Comparison of ENCODE assay signal across 26 cellular contexts in genomic region chrX:149499766-149500165, GRCh38. TPM values are rescaled to one million over a fixed set of nuclear protein-coding genes. Genes with fewer than 3 reads are reported as not detected.
"Had no signal": no experiment of that assay in that cellular context is flagged by ENCODE, and none has a peak within 500 bp of the region (broad histone marks: within the 10 kb centered on the region; RNA-seq: fewer than 3 reads in every experiment).

No MANE protein-coding gene starts in this region.

- H3K4me3 ChIP-seq: esophagus muscularis mucosa, gastroesophageal sphincter, heart left ventricle, mucosa of descending colon, thyroid gland had no signal

- H3K4me1 Mint-ChIP-seq: nephron had no signal

- H3K4me3 Mint-ChIP-seq: activated B cell treated with CpG ODN at 0.5 μM for 24 hours; activated T-cell treated with anti-CD3 and anti-CD28 coated beads, Interleukin-2, amount 50 U/mL, for 4 hours; nephron had no signal

- H3K27me3 ChIP-seq: esophagus muscularis mucosa, gastroesophageal sphincter, heart left ventricle, thyroid gland had no signal

- H3K9me3 ChIP-seq: esophagus muscularis mucosa, gastroesophageal sphincter, heart left ventricle, mucosa of descending colon, thyroid gland had no signal

- H3K27ac ChIP-seq: esophagus muscularis mucosa, gastroesophageal sphincter, heart left ventricle, parathyroid adenoma, thyroid gland had no signal

- ATAC-seq: activated naive CD4-positive, alpha-beta T cell treated with anti-CD3 and anti-CD28 coated beads, Interleukin-2, amount 50 U/mL, for 72 hours; activated T-cell treated with anti-CD3 and anti-CD28 coated beads, Interleukin-2, amount 50 U/mL, for 4 hours; gastroesophageal sphincter; heart left ventricle; mucosa of descending colon had no signal

- H3K27me3 Mint-ChIP-seq: activated B cell treated with CpG ODN at 0.5 μM for 24 hours had no signal

- H3K4me1 ChIP-seq: parathyroid adenoma had no signal

- H3K27ac Mint-ChIP-seq: activated B cell treated with CpG ODN at 0.5 μM for 24 hours, nephron had no signal

- DNase-seq: activated B cell treated with CpG ODN at 0.5 μM for 24 hours; activated CD4-positive, alpha-beta T cell treated with anti-CD3 and anti-CD28 coated beads, Interleukin-2, amount 50 U/mL, for 1 hour; activated effector memory CD4-positive, alpha-beta T cell treated with anti-CD3 and anti-CD28 coated beads, Interleukin-2, amount 50 U/mL, for 16 hours; activated T-cell treated with anti-CD3 and anti-CD28 coated beads, Interleukin-2, amount 50 U/mL, for 4 hours; effector CD4-positive, alpha-beta T cell; heart left ventricle; kidney glomerular epithelial cell; mesenchymal stem cell; mucosa of descending colon; stimulated activated CD4-positive, alpha-beta T cell treated with anti-CD3 and anti-CD28 coated beads, Interleukin-1b, Interleukin-23, amount 100 ng/mL, for 48 hours; stimulated activated CD8-positive, alpha-beta memory T cell treated with anti-CD3 and anti-CD28 coated beads, Interleukin-4, amount 100 ng/mL, for 48 hours; stimulated activated naive CD4-positive, alpha-beta T cell treated with Interleukin-2 at 50 U/mL for 16 hours; T-helper 9 cell; thyroid gland had no signal

- H3K9me3 Mint-ChIP-seq: activated B cell treated with CpG ODN at 0.5 μM for 24 hours; activated naive CD4-positive, alpha-beta T cell treated with anti-CD3 and anti-CD28 coated beads, Interleukin-2, amount 50 U/mL, for 72 hours; activated T-cell treated with anti-CD3 and anti-CD28 coated beads, Interleukin-2, amount 50 U/mL, for 4 hours had no signal

RNA-seq across cellular contexts. Expression of gene HSFX3, which starts 50.0 kb away (rescaled TPM):
- total RNA-seq: activated B cell treated with CpG ODN at 0.5 μM for 24 hours; activated naive CD4-positive, alpha-beta T cell treated with anti-CD3 and anti-CD28 coated beads, Interleukin-2, amount 50 U/mL, for 72 hours; activated T-cell treated with anti-CD3 and anti-CD28 coated beads, Interleukin-2, amount 50 U/mL, for 4 hours; bronchial epithelial cell; cerebellum; endothelial cell of umbilical vein; esophagus muscularis mucosa; gastroesophageal sphincter; liver; mucosa of descending colon; SK-MEL-5; subcutaneous adipose tissue; thyroid gland; urinary bladder had no signal
- polyA plus RNA-seq: endothelial cell of umbilical vein, liver, urinary bladder had no signal
